In the genomic region with DNA sequence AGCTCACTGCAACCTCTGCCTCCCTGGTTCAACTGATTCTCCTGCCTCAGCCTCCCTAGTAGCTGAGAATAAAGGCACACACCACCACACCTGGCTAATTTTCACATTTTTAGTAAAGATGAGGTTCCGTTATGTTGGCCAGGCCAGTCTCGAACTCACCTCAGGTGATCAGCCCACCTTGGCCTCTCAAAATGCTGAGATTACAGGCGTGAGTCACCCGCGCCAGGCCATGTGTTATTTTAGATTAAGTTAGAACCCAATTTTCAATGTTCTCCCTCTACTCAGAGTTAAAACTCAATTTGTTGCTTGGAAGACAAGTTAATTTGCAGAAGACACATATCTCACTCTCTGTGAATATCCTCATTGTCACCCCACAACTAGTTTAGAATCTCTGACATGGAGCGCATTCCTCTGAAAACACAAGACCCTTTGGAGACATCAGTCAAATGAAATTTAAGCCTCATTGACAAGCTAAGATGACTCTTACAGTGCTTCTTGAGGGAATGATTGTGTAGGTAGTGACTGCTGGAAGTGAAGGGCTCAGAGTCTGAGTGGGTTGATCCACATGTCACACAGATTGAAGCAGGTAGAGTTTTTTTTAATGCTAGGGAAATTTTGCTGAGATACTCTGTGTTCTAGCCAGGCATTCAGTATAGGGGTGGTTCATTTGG, we compare ENCODE assay signal across 16 cellular contexts.
DNase-seq lines count a peak whose midpoint lies in the region; ATAC-seq and TF ChIP-seq lines count a peak whose summit lies in the region.
"Had no signal": no experiment of that assay in that cellular context is flagged by ENCODE, and none has a peak within 500 bp of the region (broad histone marks: within the 10 kb centered on the region; RNA-seq: fewer than 3 reads in every experiment).

No MANE protein-coding gene starts in this region.

- TF ChIP-seq CTCF in RWPE1 (conservative IDR thresholded peaks at IDR 0.05; ENCODE audit: low read depth) (no peak), neural cell (IDR thresholded peaks at IDR 0.05; ENCODE audit: poor library complexity, severe bottlenecking) (no peak)

- no peak overlapping the region for H2AFZ ChIP-seq in neural cell (ENCODE audit: low read depth, low read length)

- H3K27ac ChIP-seq in RWPE1 (peak overlapping the region; percentile 18), neural cell (ENCODE audit: low read length) (no peak overlapping the region)
- H3K27ac ChIP-seq: BLaER1 had no signal

- TF ChIP-seq EP300 in neural cell (conservative IDR thresholded peaks at IDR 0.05; ENCODE audit: poor library complexity, severe bottlenecking) = peak; percentile 78

- no peaks in the 10 kb centered on the region for H3K27me3 ChIP-seq in neural cell (ENCODE audit: insufficient read depth, low read depth, low read length)
- H3K27me3 ChIP-seq: BE2C, BLaER1 had no signal

- no peak for TF ChIP-seq RAD21 in neural cell (conservative IDR thresholded peaks at IDR 0.05)

- H3K4me2 ChIP-seq in neural cell (ENCODE audit: low read length) = no peak overlapping the region
- H3K4me2 ChIP-seq: BLaER1 had no signal

- intact Hi-C loops in left colon (cut with DNase I, micrococcal nuclease) = no loop called here

- no peak overlapping the region for H3K4me3 ChIP-seq in neural cell (ENCODE audit: low read length)
- H3K4me3 ChIP-seq: BLaER1 had no signal

- no peaks in the 10 kb centered on the region for H3K9me2 ChIP-seq in neural cell (ENCODE audit: insufficient read depth, low read length)

- CTCF ChIA-PET in RWPE1 (lab: Yijun Ruan, JAX) = interaction anchor here (0.5 kb wide), 1 partner anchor 80 kb away, joined by 3 read pairs; no protein-coding TSS in a partner anchor

- no peaks in the 10 kb centered on the region for H3K79me2 ChIP-seq in neural cell (replicated peaks; ENCODE audit: insufficient read depth, low read length)

- ATAC-seq in left colon = no peak
- ATAC-seq: CD8-positive, alpha-beta T cell had no signal

- no peak for DNase-seq in RWPE1 (ENCODE audit: low spot score)
- peak; percentile 78 for DNase-seq in putamen (ENCODE audit: low spot score)
- DNase-seq in left colon = no peak
- no peak for DNase-seq in hepatic stellate cell (ENCODE audit: low spot score)
- DNase-seq: 8988T; ACHN; BE2C; C1 segment of cervical spinal cord; Caco-2; Calu3; CD4-positive, CD25-positive, alpha-beta regulatory T cell; CD8-positive, alpha-beta T cell; DMS79 treated with DMSO at 0.1 percent for 48 hours; GF-D8 had no signal

- H3F3A ChIP-seq in neural cell (ENCODE audit: insufficient read depth, low read length, poor library complexity, severe bottlenecking) = no peaks in the 10 kb centered on the region

- POLR2A ChIA-PET in RWPE1 (lab: Yijun Ruan, JAX; ENCODE audit: low non-redundant PET) = no interaction called here

- no peaks in the 10 kb centered on the region for H3K36me3 ChIP-seq in neural cell (ENCODE audit: insufficient read depth, low read length)
- H3K36me3 ChIP-seq: BE2C, BLaER1 had no signal

- no peak overlapping the region for H3K9ac ChIP-seq in neural cell (ENCODE audit: low read length)
- H3K9ac ChIP-seq: BLaER1 had no signal

- H3K9me3 ChIP-seq in neural cell (ENCODE audit: low read length) = no peaks in the 10 kb centered on the region
- H3K9me3 ChIP-seq: BE2C had no signal

- no peaks in the 10 kb centered on the region for H4K20me1 ChIP-seq in neural cell (ENCODE audit: insufficient read depth)
- H4K20me1 ChIP-seq: BLaER1 had no signal

TF ChIP-seq in neural cell, 6 proteins besides CTCF, POLR2A, EP300 and RAD21:
- TF ChIP-seq POLR2AphosphoS5 (IDR thresholded peaks at IDR 0.05) (peak; percentile 58), TAF1 (IDR thresholded peaks at IDR 0.05; ENCODE audit: low read depth) (no peak)
